1 cellular context compared by ENCODE assay signal in the genomic region with DNA sequence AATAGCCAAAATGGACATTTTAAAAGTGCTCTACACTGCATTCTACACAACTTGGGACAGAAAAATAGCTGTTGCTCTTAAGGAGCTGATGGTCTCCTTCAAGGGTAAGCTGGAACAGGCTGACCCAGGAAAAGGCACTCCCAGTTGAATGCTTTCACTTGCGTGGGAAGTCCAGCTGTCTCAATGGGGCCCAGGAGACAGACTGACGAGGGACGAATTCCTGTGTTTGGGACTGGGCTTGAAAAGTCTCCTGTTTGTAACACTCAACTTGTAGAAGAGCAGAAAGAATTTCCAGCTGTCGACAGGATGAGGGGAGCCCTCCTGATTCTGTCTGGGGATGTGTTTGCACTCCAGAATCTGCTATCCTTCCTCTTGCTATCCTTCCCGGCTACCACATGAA.
TF ChIP-seq lines count a peak whose summit lies in the region.

No MANE protein-coding gene starts in this region.

TF ChIP-seq in IMR-90, 13 proteins besides CTCF, POLR2A, EP300 and RAD21 (continued from another document):
- TF ChIP-seq MAFK (IDR thresholded peaks at IDR 0.05; ENCODE audit: low read depth, low read length) = no peak
- TF ChIP-seq RCOR1 (IDR thresholded peaks at IDR 0.05; ENCODE audit: insufficient replicate concordance, low read length) = no peak
- no peak for TF ChIP-seq NFE2L2 (IDR thresholded peaks at IDR 0.05; ENCODE audit: low read depth, low read length)
